ENCODE assay signal across 8 cellular contexts in the genomic region with DNA sequence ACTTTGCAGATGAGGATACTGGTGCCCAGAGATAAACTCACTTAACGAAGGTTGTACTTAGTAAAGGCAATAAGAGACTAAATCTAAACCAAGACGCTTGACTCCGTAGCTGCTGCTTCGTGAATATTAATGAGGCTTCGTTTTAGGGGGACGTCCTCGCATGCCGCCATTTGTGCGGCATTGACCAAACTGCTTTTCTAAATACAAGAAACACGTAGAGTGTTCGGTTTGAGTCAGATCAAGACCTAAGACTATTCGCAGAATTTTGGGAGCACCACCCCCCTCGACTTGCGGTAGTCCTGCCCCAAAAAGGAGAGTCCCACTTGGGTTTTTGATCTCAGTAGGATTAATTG. TPM values are rescaled to one million over a fixed set of nuclear protein-coding genes. Genes with fewer than 3 reads are reported as not detected.
A peak's percentile ranks its signal among the peaks of the same experiment; 100 is the strongest.
DNase-seq lines count a peak whose midpoint lies in the region; ATAC-seq and TF ChIP-seq lines count a peak whose summit lies in the region.

No MANE protein-coding gene starts in this region.

- H3K4me3 ChIP-seq in HCT116 (replicated peaks in 1 of 2; ENCODE audit: low read depth in 1 of 2, low read length in 2 of 2) (peak overlapping the region; percentile 51 to 80), WI38 (ENCODE audit: low read depth, low read length) (peak overlapping the region; percentile 90), foreskin fibroblast (ENCODE audit: low read depth in 1 of 2, low read length in 2 of 2) (peak overlapping the region; percentile 73 to 95)

- TF ChIP-seq RAD21 in HCT116 (IDR thresholded peaks at IDR 0.05; ENCODE audit: low read depth): no peak

- TF ChIP-seq CTCF in HCT116 (IDR thresholded peaks at IDR 0.05 in 2 of 3, conservative IDR thresholded peaks at IDR 0.05 in 1 of 3; ENCODE audit: borderline replicate concordance in 1 of 3, insufficient read depth in 1 of 3, low read depth in 2 of 3, low read length in 2 of 3): no peak
- TF ChIP-seq CTCF in WI38 (IDR thresholded peaks at IDR 0.05; ENCODE audit: low read depth, low read length): no peak
- TF ChIP-seq CTCF in foreskin fibroblast (IDR thresholded peaks at IDR 0.05; ENCODE audit: low read depth, low read length): no peak

- H3K4me1 ChIP-seq in HCT116 (ENCODE audit: control insufficient read depth in 1 of 2, insufficient read depth in 2 of 2, low read length in 2 of 2): peaks cover 17 to 48% of the 10 kb centered on the region in 2 experiments

- no peaks in the 10 kb centered on the region for H3K9me3 ChIP-seq in HCT116 (ENCODE audit: control insufficient read depth in 1 of 2, insufficient read depth in 1 of 2, low read depth in 1 of 2, low read length in 2 of 2)

- no peaks in the 10 kb centered on the region for H3K27me3 ChIP-seq in HCT116 (ENCODE audit: insufficient read depth, low read length)

- H3K9me2 ChIP-seq in HCT116 (ENCODE audit: insufficient read depth): no peaks in the 10 kb centered on the region

- peaks cover 36 to 53% of the 10 kb centered on the region in 2 experiments for H3K36me3 ChIP-seq in HCT116 (ENCODE audit: control insufficient read depth in 1 of 2, insufficient read depth in 2 of 2, low read length in 2 of 2)

- TF ChIP-seq POLR2A in HCT116 (IDR thresholded peaks at IDR 0.05; ENCODE audit: borderline replicate concordance, extremely low read depth, insufficient read depth, insufficient read length): no peak

- peak overlapping the region; percentile 77 for H3K4me2 ChIP-seq in HCT116 (ENCODE audit: low read length)

- CTCF ChIA-PET in HCT116 (lab: Charles Lee): no interaction called here

- H2AFZ ChIP-seq in HCT116 (ENCODE audit: low read depth, low read length, poor library complexity, severe bottlenecking): no peak overlapping the region

- intact Hi-C loops in HCT116 (cut with micrococcal nuclease): no loop called here

- H3K79me2 ChIP-seq in HCT116 (ENCODE audit: insufficient read depth, low read length): peaks cover 61% of the 10 kb centered on the region

- H3K9ac ChIP-seq in HCT116 (ENCODE audit: low read length): peak overlapping the region; percentile 88

- peaks cover 53% of the 10 kb centered on the region for H4K20me1 ChIP-seq in HCT116 (ENCODE audit: insufficient read depth)

- BruUV-seq in HCT116 (replicated peaks; lab: Mats Ljungman, UMichigan): TSS peak; percentile 36

- POLR2A ChIA-PET in HCT116 (lab: Charles Lee): interaction anchor here (0.6 to 1.5 kb wide), 5 partner anchors 10 to 472 kb away, joined by 3 to 12 read pairs (median 4); partner anchors contain the start of gene FGF18

- RAD21 ChIA-PET in HCT116 (lab: Charles Lee; ENCODE audit: low non-redundant PET in 1 of 2, low total read pairs in 2 of 2, uncharacterized antibody in 2 of 2, unreplicated experiment in 2 of 2): no interaction called here

- DNase-seq in HCT116 (ENCODE audit: low read depth, low spot score) (no peak), foreskin fibroblast (no peak), cerebellum (ENCODE audit: low spot score) (no peak), GF-D8 (lab: John Stamatoyannopoulos, UW) (no peak), hepatic stellate cell (ENCODE audit: low spot score) (no peak)
- DNase-seq in stimulated activated CD4-positive, alpha-beta T cell treated with anti-CD3 and anti-CD28 coated beads, Interleukin-15, amount 100 ng/mL, for 48 hours (ENCODE audit: low read depth in 2 of 2): peak; percentile 20 to 35

- ATAC-seq in HCT116 (no peak), HG03378 (IDR thresholded peaks at IDR 0.05; ENCODE audit: unreplicated experiment) (no peak)

- H3K27ac ChIP-seq in HCT116 (ENCODE audit: low read depth, low read length): peak overlapping the region; percentile 90

TF ChIP-seq in HCT116, 20 proteins besides CTCF, POLR2A, EP300 and RAD21:
- TF ChIP-seq ZFX (IDR thresholded peaks at IDR 0.05): no peak
- TF ChIP-seq SRF (IDR thresholded peaks at IDR 0.05; ENCODE audit: low read depth): no peak
- TF ChIP-seq EZH2 (IDR thresholded peaks at IDR 0.05): no peak
- TF ChIP-seq JUND (IDR thresholded peaks at IDR 0.05): no peak
- TF ChIP-seq MAX (IDR thresholded peaks at IDR 0.05): no peak
- TF ChIP-seq FOSL1 (IDR thresholded peaks at IDR 0.05; ENCODE audit: low read depth): no peak
- TF ChIP-seq ELF1 (IDR thresholded peaks at IDR 0.05; ENCODE audit: borderline replicate concordance, low read depth): no peak
- no peak for TF ChIP-seq YY1 (IDR thresholded peaks at IDR 0.05; ENCODE audit: extremely low read depth, insufficient replicate concordance, low read depth, low read length)
- no peak for TF ChIP-seq CEBPB (IDR thresholded peaks at IDR 0.05; ENCODE audit: low read depth)
- TF ChIP-seq EGR1 (IDR thresholded peaks at IDR 0.05; ENCODE audit: low read depth): no peak
- TF ChIP-seq, protein P1, sequence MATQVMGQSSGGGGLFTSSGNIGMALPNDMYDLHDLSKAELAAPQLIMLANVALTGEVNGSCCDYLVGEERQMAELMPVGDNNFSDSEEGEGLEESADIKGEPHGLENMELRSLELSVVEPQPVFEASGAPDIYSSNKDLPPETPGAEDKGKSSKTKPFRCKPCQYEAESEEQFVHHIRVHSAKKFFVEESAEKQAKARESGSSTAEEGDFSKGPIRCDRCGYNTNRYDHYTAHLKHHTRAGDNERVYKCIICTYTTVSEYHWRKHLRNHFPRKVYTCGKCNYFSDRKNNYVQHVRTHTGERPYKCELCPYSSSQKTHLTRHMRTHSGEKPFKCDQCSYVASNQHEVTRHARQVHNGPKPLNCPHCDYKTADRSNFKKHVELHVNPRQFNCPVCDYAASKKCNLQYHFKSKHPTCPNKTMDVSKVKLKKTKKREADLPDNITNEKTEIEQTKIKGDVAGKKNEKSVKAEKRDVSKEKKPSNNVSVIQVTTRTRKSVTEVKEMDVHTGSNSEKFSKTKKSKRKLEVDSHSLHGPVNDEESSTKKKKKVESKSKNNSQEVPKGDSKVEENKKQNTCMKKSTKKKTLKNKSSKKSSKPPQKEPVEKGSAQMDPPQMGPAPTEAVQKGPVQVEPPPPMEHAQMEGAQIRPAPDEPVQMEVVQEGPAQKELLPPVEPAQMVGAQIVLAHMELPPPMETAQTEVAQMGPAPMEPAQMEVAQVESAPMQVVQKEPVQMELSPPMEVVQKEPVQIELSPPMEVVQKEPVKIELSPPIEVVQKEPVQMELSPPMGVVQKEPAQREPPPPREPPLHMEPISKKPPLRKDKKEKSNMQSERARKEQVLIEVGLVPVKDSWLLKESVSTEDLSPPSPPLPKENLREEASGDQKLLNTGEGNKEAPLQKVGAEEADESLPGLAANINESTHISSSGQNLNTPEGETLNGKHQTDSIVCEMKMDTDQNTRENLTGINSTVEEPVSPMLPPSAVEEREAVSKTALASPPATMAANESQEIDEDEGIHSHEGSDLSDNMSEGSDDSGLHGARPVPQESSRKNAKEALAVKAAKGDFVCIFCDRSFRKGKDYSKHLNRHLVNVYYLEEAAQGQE (IDR thresholded peaks at IDR 0.05; ENCODE audit: low read depth): no peak
- TF ChIP-seq POLR2AphosphoS5 (IDR thresholded peaks at IDR 0.05; ENCODE audit: low read depth, low read length): no peak
- TF ChIP-seq ZNF274 (IDR thresholded peaks at IDR 0.05; ENCODE audit: low read depth, low read length): no peak
- TF ChIP-seq EZH2phosphoT487 (IDR thresholded peaks at IDR 0.05; ENCODE audit: borderline replicate concordance): no peak
- TF ChIP-seq TCF7L2 (IDR thresholded peaks at IDR 0.05; ENCODE audit: borderline replicate concordance, extremely low read depth, insufficient read depth, insufficient read length): no peak
- TF ChIP-seq, protein P2, sequence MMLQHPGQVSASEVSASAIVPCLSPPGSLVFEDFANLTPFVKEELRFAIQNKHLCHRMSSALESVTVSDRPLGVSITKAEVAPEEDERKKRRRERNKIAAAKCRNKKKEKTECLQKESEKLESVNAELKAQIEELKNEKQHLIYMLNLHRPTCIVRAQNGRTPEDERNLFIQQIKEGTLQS (IDR thresholded peaks at IDR 0.05): no peak
- TF ChIP-seq, protein P3, sequence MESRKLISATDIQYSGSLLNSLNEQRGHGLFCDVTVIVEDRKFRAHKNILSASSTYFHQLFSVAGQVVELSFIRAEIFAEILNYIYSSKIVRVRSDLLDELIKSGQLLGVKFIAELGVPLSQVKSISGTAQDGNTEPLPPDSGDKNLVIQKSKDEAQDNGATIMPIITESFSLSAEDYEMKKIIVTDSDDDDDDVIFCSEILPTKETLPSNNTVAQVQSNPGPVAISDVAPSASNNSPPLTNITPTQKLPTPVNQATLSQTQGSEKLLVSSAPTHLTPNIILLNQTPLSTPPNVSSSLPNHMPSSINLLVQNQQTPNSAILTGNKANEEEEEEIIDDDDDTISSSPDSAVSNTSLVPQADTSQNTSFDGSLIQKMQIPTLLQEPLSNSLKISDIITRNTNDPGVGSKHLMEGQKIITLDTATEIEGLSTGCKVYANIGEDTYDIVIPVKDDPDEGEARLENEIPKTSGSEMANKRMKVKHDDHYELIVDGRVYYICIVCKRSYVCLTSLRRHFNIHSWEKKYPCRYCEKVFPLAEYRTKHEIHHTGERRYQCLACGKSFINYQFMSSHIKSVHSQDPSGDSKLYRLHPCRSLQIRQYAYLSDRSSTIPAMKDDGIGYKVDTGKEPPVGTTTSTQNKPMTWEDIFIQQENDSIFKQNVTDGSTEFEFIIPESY (IDR thresholded peaks at IDR 0.05; ENCODE audit: extremely low read depth, insufficient replicate concordance, low read length): no peak
- TF ChIP-seq SP1 (IDR thresholded peaks at IDR 0.05; ENCODE audit: low read depth): no peak
- TF ChIP-seq CBX3 (IDR thresholded peaks at IDR 0.05; ENCODE audit: low read depth): no peak
- no peak for TF ChIP-seq SIN3A (IDR thresholded peaks at IDR 0.05; ENCODE audit: low read depth)

RNA-seq across cellular contexts. Expression of gene NPM1, which starts 1.1 kb away (rescaled TPM):
- 2,693 TPM for total RNA-seq in HCT116 (2021; ENCODE audit: unreplicated experiment)
- polyA plus RNA-seq in HCT116 (2012): 1,320 and 2,224 TPM in 2 replicates
- total RNA-seq in cerebellum: 509 TPM

RNA-seq across cellular contexts. Expression of gene FGF18, which starts 30.7 kb away (rescaled TPM):
- total RNA-seq in HCT116 (2021; ENCODE audit: unreplicated experiment) (0.96 TPM), cerebellum (0.36 TPM)
- polyA plus RNA-seq in HCT116 (2012): 0.42 and 0.62 TPM in 2 replicates

Comparison
In these comparisons a context has a peak if more than half of its experiments do, and no peak if none do; other contexts are left out.
1. DNase-seq: peak in stimulated activated CD4-positive, alpha-beta T cell treated with anti-CD3 and anti-CD28 coated beads, Interleukin-15, amount 100 ng/mL, for 48 hours (2 of 2); none in HCT116 (single experiment), foreskin fibroblast (0 of 2), cerebellum (single experiment), GF-D8 (single experiment) and hepatic stellate cell (single experiment).
2. Peak in every context shown above with its lines, with median percentiles within 50 percentile points of each other: H3K4me3 ChIP-seq.